Comparison of ENCODE assay signal across 24 cellular contexts in genomic region chr14:35117112-35117511, GRCh38. TPM values are rescaled to one million over a fixed set of nuclear protein-coding genes. Genes with fewer than 3 reads are reported as not detected.
DNase-seq lines count a peak whose midpoint lies in the region; ATAC-seq and TF ChIP-seq lines count a peak whose summit lies in the region.
"Had no signal": no experiment of that assay in that cellular context is flagged by ENCODE, and none has a peak within 500 bp of the region (broad histone marks: within the 10 kb centered on the region; RNA-seq: fewer than 3 reads in every experiment).

No MANE protein-coding gene starts in this region.

- H2BK12ac ChIP-seq in mesenchymal stem cell (ENCODE audit: low read length in 2 of 2) = no peak overlapping the region

- no peak overlapping the region for H3K4me3 Mint-ChIP-seq in chondrocyte (ENCODE audit: unreplicated experiment)
- H3K4me3 Mint-ChIP-seq: activated B cell treated with CpG ODN at 0.5 μM for 24 hours; activated T-helper 1 cell treated with anti-CD3 and anti-CD28 coated beads, Interleukin-12 subunit alpha, Interleukin-12 subunit beta, Interleukin-2, Interleukin-4 antibody, amounts not matched to agents 30 ng/mL and 10 ng/mL and 1 ng/mL, durations not matched to agents 14 hours and 24 hours and 36 hours; brain; stimulated activated naive B cell treated with anti-CD40 and anti-IgM and Interleukin-4, amounts not matched to agents 10 μg/mL and 1 μg/mL and 100 μg/mL, for 72 hours had no signal

- DNase-seq in left ventricle myocardium inferior (no peak), heart left ventricle (no peak), chondrocyte (ENCODE audit: low spot score) (no peak), right lobe of liver (peak in 1 of 3 donors; percentile 69), sigmoid colon (no peak), mesenchymal stem cell (no peak), ACHN (no peak)
- DNase-seq: activated B cell treated with CpG ODN at 0.5 μM for 24 hours; colonic mucosa; DMS79; left colon; NCI-H1092; NCI-H1930; psoas muscle; stimulated activated CD4-positive, alpha-beta T cell treated with anti-CD3 and anti-CD28 coated beads, Interleukin-1b, Interleukin-23, amount 100 ng/mL, for 48 hours; stimulated activated naive B cell treated with anti-CD40 and anti-IgM and Interleukin-4, amounts not matched to agents 10 μg/mL and 1 μg/mL and 100 μg/mL, for 72 hours; T-helper 9 cell had no signal

- intact Hi-C loops in left ventricle myocardium inferior (cut with micrococcal nuclease) = no loop called here
- intact Hi-C loops in heart left ventricle (cut with DNase I) = no loop called here
- intact Hi-C loops in right lobe of liver (cut with DNase I) = no loop called here
- intact Hi-C loops in sigmoid colon (cut with DNase I) = no loop called here

- H3K27ac ChIP-seq in left ventricle myocardium inferior (replicated peaks) = peak overlapping the region; percentile 29
- peak overlapping the region in 1 of 12 donors; percentile 28 for H3K27ac ChIP-seq in heart left ventricle
- H3K27ac ChIP-seq in right lobe of liver = peak overlapping the region in 2 of 3 donors; percentile 53 to 76
- H3K27ac ChIP-seq in sigmoid colon = no peak overlapping the region
- H3K27ac ChIP-seq in mesenchymal stem cell (ENCODE audit: low read length, poor library complexity, severe bottlenecking) = no peak overlapping the region
- H3K27ac ChIP-seq: colonic mucosa, psoas muscle, skin epidermis, thoracic aorta had no signal

- H2BK120ac ChIP-seq in mesenchymal stem cell (ENCODE audit: low read depth, low read length) = no peak overlapping the region

- no peak overlapping the region for H3K14ac ChIP-seq in mesenchymal stem cell (ENCODE audit: low read length in 2 of 2)

- 91 to 97% (median 95%) methylated on average over 2 of the region's 2 CpGs for WGBS in heart left ventricle, 4 donors
- 20% methylated on average over 2 of the region's 2 CpGs for WGBS in right lobe of liver (ENCODE audit: insufficient coverage, low coverage, low lambda C conversion rate, missing lambda C conversion rate)
- 94 to 96% methylated on average over 2 of the region's 2 CpGs for WGBS in sigmoid colon, 2 donors
- 100% methylated on average over 2 of the region's 2 CpGs for WGBS in mesenchymal stem cell

- no peak overlapping the region for H3K4me3 ChIP-seq in left ventricle myocardium inferior
- no peak overlapping the region for H3K4me3 ChIP-seq in heart left ventricle
- H3K4me3 ChIP-seq in right lobe of liver = no peak overlapping the region
- H3K4me3 ChIP-seq in sigmoid colon = no peak overlapping the region
- no peak overlapping the region for H3K4me3 ChIP-seq in mesenchymal stem cell (ENCODE audit: insufficient read depth in 1 of 2, low read depth in 1 of 2, low read length in 2 of 2)
- H3K4me3 ChIP-seq: colonic mucosa, GM12878, psoas muscle, skin epidermis, thoracic aorta had no signal

- no peak overlapping the region for H3K4me2 ChIP-seq in mesenchymal stem cell (ENCODE audit: low read length, poor library complexity, severe bottlenecking)

- H3K27me3 ChIP-seq in left ventricle myocardium inferior (ENCODE audit: low read depth) = no peaks in the 10 kb centered on the region
- no peaks in the 10 kb centered on the region for H3K27me3 ChIP-seq in heart left ventricle
- no peaks in the 10 kb centered on the region for H3K27me3 ChIP-seq in right lobe of liver
- no peaks in the 10 kb centered on the region for H3K27me3 ChIP-seq in sigmoid colon
- H3K27me3 ChIP-seq in mesenchymal stem cell (ENCODE audit: control insufficient read depth in 1 of 2, insufficient read depth in 1 of 2, low read length in 2 of 2) = no peaks in the 10 kb centered on the region
- H3K27me3 ChIP-seq: colonic mucosa had no signal

- H2AFZ ChIP-seq in mesenchymal stem cell (ENCODE audit: low read depth, low read length) = no peak overlapping the region

- no peak overlapping the region for H3K23ac ChIP-seq in mesenchymal stem cell (ENCODE audit: low read length in 2 of 2)

- TF ChIP-seq POLR2A in heart left ventricle (IDR thresholded peaks at IDR 0.05) (no peak), right lobe of liver (IDR thresholded peaks at IDR 0.05) (no peak), sigmoid colon (IDR thresholded peaks at IDR 0.05) (no peak)

- H4K8ac ChIP-seq in mesenchymal stem cell (ENCODE audit: low read length) = no peak overlapping the region

- no peak for TF ChIP-seq EP300 in sigmoid colon (IDR thresholded peaks at IDR 0.05)

- H2BK5ac ChIP-seq in mesenchymal stem cell (ENCODE audit: low read depth, low read length, poor library complexity, severe bottlenecking) = no peak overlapping the region

- no peaks in the 10 kb centered on the region for H3K27me3 Mint-ChIP-seq in chondrocyte (ENCODE audit: low read depth)
- H3K27me3 Mint-ChIP-seq: activated B cell treated with CpG ODN at 0.5 μM for 24 hours; stimulated activated naive B cell treated with anti-CD40 and anti-IgM and Interleukin-4, amounts not matched to agents 10 μg/mL and 1 μg/mL and 100 μg/mL, for 72 hours had no signal

- no peak overlapping the region for H3K18ac ChIP-seq in mesenchymal stem cell (ENCODE audit: low read depth in 1 of 2, low read length in 2 of 2)

- no peak overlapping the region for H2AK5ac ChIP-seq in mesenchymal stem cell (ENCODE audit: low read length, severe bottlenecking)

- H3K4ac ChIP-seq in mesenchymal stem cell (ENCODE audit: low read depth in 1 of 2, low read length in 2 of 2) = no peak overlapping the region

- H3K4me1 Mint-ChIP-seq in chondrocyte (ENCODE audit: low read depth) = peaks cover 47% of the 10 kb centered on the region

- no peak overlapping the region for H4K91ac ChIP-seq in mesenchymal stem cell (ENCODE audit: low read length)

- in situ Hi-C loops in ACHN (cut with HindIII; ENCODE audit: low pct_ligation_motif_present, low pct_unique_long_range_greater_than_20kb, low sequenced_read_pairs) = no loop called here

- H3K36me3 Mint-ChIP-seq in chondrocyte (ENCODE audit: low read depth) = peaks cover 22% of the 10 kb centered on the region

- H3K4me1 ChIP-seq in left ventricle myocardium inferior = peaks cover 39% of the 10 kb centered on the region
- H3K4me1 ChIP-seq in heart left ventricle = peaks cover 0 to 30% (median 8%) of the 10 kb centered on the region in 12 donors
- peaks cover 0 to 12% (median 0%) of the 10 kb centered on the region in 4 donors for H3K4me1 ChIP-seq in right lobe of liver
- H3K4me1 ChIP-seq in sigmoid colon = peaks cover 0 to 25% (median 18%) of the 10 kb centered on the region in 4 donors
- H3K4me1 ChIP-seq in mesenchymal stem cell (ENCODE audit: control insufficient read depth, insufficient read depth, low read depth, low read length) = peaks cover 5% of the 10 kb centered on the region

- H3K9me3 ChIP-seq in left ventricle myocardium inferior (replicated peaks) (peaks cover 1% of the 10 kb centered on the region), heart left ventricle (peaks cover 0 to 2% (median 0%) of the 10 kb centered on the region in 12 donors), right lobe of liver (no peaks in the 10 kb centered on the region), sigmoid colon (no peaks in the 10 kb centered on the region), mesenchymal stem cell (ENCODE audit: control insufficient read depth, low read length) (peaks cover 4% of the 10 kb centered on the region)
- H3K9me3 ChIP-seq: colonic mucosa, psoas muscle, thoracic aorta had no signal

- no peak for TF ChIP-seq CTCF in left ventricle myocardium inferior (IDR thresholded peaks at IDR 0.05; ENCODE audit: borderline replicate concordance)
- TF ChIP-seq CTCF in heart left ventricle (IDR thresholded peaks at IDR 0.05) = no peak
- no peak for TF ChIP-seq CTCF in chondrocyte (IDR thresholded peaks at IDR 0.05)
- no peak for TF ChIP-seq CTCF in right lobe of liver (IDR thresholded peaks at IDR 0.05)
- no peak for TF ChIP-seq CTCF in sigmoid colon (IDR thresholded peaks at IDR 0.05)

- peaks cover 28% of the 10 kb centered on the region for H3K79me1 ChIP-seq in mesenchymal stem cell (replicated peaks; ENCODE audit: low read length, poor library complexity, severe bottlenecking)

- ATAC-seq in heart left ventricle = no peak
- peak in 3 of 4 donors; percentile 36 to 68 (median 46) for ATAC-seq in right lobe of liver
- ATAC-seq in HG03196 (IDR thresholded peaks at IDR 0.05; ENCODE audit: unreplicated experiment) = no peak
- ATAC-seq: GM12878; left colon; psoas muscle; SK-N-SH treated with all-trans-retinoic acid at 6 μM for 48 hours; stimulated activated naive B cell treated with anti-CD40 and anti-IgM and Interleukin-4, amounts not matched to agents 10 μg/mL and 1 μg/mL and 100 μg/mL, for 72 hours had no signal

- H3K9me3 Mint-ChIP-seq in chondrocyte (ENCODE audit: low read depth) = no peaks in the 10 kb centered on the region
- H3K9me3 Mint-ChIP-seq: activated B cell treated with CpG ODN at 0.5 μM for 24 hours; activated T-helper 1 cell treated with anti-CD3 and anti-CD28 coated beads, Interleukin-12 subunit alpha, Interleukin-12 subunit beta, Interleukin-2, Interleukin-4 antibody, amounts not matched to agents 30 ng/mL and 10 ng/mL and 1 ng/mL, durations not matched to agents 14 hours and 24 hours and 36 hours; stimulated activated naive B cell treated with anti-CD40 and anti-IgM and Interleukin-4, amounts not matched to agents 10 μg/mL and 1 μg/mL and 100 μg/mL, for 72 hours had no signal

- peak overlapping the region; percentile 28 for H3K27ac Mint-ChIP-seq in chondrocyte (ENCODE audit: unreplicated experiment)
- H3K27ac Mint-ChIP-seq: activated B cell treated with CpG ODN at 0.5 μM for 24 hours; activated T-helper 1 cell treated with anti-CD3 and anti-CD28 coated beads, Interleukin-12 subunit alpha, Interleukin-12 subunit beta, Interleukin-2, Interleukin-4 antibody, amounts not matched to agents 30 ng/mL and 10 ng/mL and 1 ng/mL, durations not matched to agents 14 hours and 24 hours and 36 hours; brain had no signal

- no peak overlapping the region for H2BK15ac ChIP-seq in mesenchymal stem cell (ENCODE audit: low read depth, poor library complexity, severe bottlenecking)

- no peak overlapping the region for H3K9ac ChIP-seq in mesenchymal stem cell (ENCODE audit: low read length)

- H3K36me3 ChIP-seq in left ventricle myocardium inferior = peaks cover 50% of the 10 kb centered on the region
- peaks cover 0 to 75% (median 54%) of the 10 kb centered on the region in 9 donors for H3K36me3 ChIP-seq in heart left ventricle
- peaks cover 0 to 3% (median 0%) of the 10 kb centered on the region in 4 donors for H3K36me3 ChIP-seq in right lobe of liver
- peaks cover 0 to 52% (median 6%) of the 10 kb centered on the region in 4 donors for H3K36me3 ChIP-seq in sigmoid colon
- H3K36me3 ChIP-seq in mesenchymal stem cell (ENCODE audit: control insufficient read depth in 1 of 2, insufficient read depth in 2 of 2, low read depth in 1 of 2, low read length in 2 of 2) = peaks cover 14 to 58% of the 10 kb centered on the region in 2 experiments
- H3K36me3 ChIP-seq: colonic mucosa had no signal

RNA-seq across cellular contexts. Expression of gene PPP2R3C, which starts 4.7 kb away (rescaled TPM):
- 26.5 TPM for total RNA-seq in left ventricle myocardium inferior
- 10 to 100 TPM; 15.2 to 37.3 (median 28.5) TPM for total RNA-seq in heart left ventricle
- 10 to 100 TPM; 25.0 to 34.3 TPM for polyA plus RNA-seq in heart left ventricle
- 30.5 to 44.2 TPM (median 37.4 TPM) in 3 replicates for total RNA-seq in chondrocyte
- 10 to 100 TPM in 2 of 6 experiments, 1 to 10 TPM in 4; 6.8 to 15.6 (median 9.4) TPM for total RNA-seq in right lobe of liver
- total RNA-seq in sigmoid colon = 10 to 100 TPM; 25.3 to 44.3 (median 40.5) TPM
- polyA plus RNA-seq in sigmoid colon = 10 to 100 TPM; 22.1 to 50.9 (median 45.6) TPM
- polyA plus RNA-seq in mesenchymal stem cell (2013, experiment 1 of 2) = 52.4 TPM
- 53.0 TPM for polyA plus RNA-seq in mesenchymal stem cell (2013, experiment 2 of 2)

RNA-seq across cellular contexts. Expression of gene PRORP, which starts 5.2 kb away (rescaled TPM):
- total RNA-seq in left ventricle myocardium inferior (23.6 TPM), heart left ventricle (10 to 100 TPM; 18.0 to 25.8 (median 21.1) TPM), chondrocyte (27.0 to 42.3 TPM (median 31.1 TPM) in 3 replicates), right lobe of liver (10 to 100 TPM; 15.2 to 22.2 (median 19.7) TPM), sigmoid colon (10 to 100 TPM in 3 of 4 donors, 1 to 10 TPM in 1; 7.9 to 17.1 (median 13.6) TPM)
- polyA plus RNA-seq in heart left ventricle (10 to 100 TPM in 1 of 2 donors, 1 to 10 TPM in 1; 8.3 to 23.0 TPM), sigmoid colon (10 to 100 TPM; 11.4 to 26.0 (median 25.7) TPM)
- 22.6 TPM for polyA plus RNA-seq in mesenchymal stem cell (2013, experiment 1 of 2)
- polyA plus RNA-seq in mesenchymal stem cell (2013, experiment 2 of 2) = 23.4 TPM

Comparison
In these comparisons a context has a peak if more than half of its experiments do, and no peak if none do; other contexts are left out.
1. H3K27ac ChIP-seq: peak in left ventricle myocardium inferior (single experiment) and right lobe of liver (2 of 3); none in sigmoid colon (0 of 4) and mesenchymal stem cell (single experiment).
2. ATAC-seq: peak in right lobe of liver (3 of 4); none in heart left ventricle (0 of 4) and HG03196 (single experiment).